1 cellular context compared by ENCODE assay signal in the genomic region with DNA sequence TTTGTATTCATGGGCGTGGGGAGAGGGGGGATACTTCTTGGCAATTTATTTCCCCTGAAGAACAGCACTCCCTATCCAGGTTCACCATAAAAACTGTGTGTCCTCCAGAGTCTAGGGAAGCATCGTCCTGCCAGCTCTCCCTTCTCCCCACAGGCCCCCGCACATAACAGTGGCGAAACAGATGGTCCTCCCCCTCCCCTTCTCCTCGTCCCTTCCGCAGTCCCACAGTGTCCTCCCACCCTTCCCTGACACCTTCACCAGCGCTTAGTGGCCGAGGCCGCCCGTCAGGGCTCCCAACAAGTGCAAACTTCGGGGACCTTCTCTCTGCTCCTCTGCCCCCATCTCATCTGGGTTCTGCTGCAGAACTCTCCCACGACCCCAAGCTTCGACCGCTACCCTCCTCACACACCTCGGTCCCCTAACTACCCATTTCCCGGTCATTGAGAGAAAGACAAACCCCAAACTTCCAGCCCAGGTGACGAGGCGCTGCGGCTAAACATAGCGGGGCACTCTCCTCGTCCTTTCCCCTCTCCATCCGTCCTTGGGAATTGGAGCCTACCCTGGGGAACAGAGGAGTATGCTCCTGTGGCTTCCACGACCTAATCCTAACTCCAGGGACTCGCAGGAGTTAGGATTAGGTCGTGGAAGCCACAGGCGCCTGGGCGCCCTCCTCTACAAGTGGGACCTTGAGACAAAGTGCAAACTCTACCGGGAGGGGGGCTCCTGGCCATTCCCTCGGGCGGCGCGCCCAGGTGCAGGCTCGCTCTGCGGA.
TF ChIP-seq lines count a peak whose summit lies in the region.

No MANE protein-coding gene starts in this region.

TF ChIP-seq in HEK293, 187 proteins besides CTCF, POLR2A, EP300 and RAD21 (continued from another document):
- TF ChIP-seq, protein P1, sequence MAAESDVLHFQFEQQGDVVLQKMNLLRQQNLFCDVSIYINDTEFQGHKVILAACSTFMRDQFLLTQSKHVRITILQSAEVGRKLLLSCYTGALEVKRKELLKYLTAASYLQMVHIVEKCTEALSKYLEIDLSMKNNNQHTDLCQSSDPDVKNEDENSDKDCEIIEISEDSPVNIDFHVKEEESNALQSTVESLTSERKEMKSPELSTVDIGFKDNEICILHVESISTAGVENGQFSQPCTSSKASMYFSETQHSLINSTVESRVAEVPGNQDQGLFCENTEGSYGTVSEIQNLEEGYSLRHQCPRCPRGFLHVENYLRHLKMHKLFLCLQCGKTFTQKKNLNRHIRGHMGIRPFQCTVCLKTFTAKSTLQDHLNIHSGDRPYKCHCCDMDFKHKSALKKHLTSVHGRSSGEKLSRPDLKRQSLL (tag by site-specific recombination; IDR thresholded peaks at IDR 0.05): no peak
- no peak for TF ChIP-seq GLIS1 (tag by site-specific recombination; IDR thresholded peaks at IDR 0.05)
- TF ChIP-seq ZNF701 (tag by site-specific recombination; IDR thresholded peaks at IDR 0.05): no peak
- no peak for TF ChIP-seq ZNF830 (tag by site-specific recombination; IDR thresholded peaks at IDR 0.05; ENCODE audit: low read depth)
- no peak for TF ChIP-seq ZNF629 (tag by site-specific recombination; IDR thresholded peaks at IDR 0.05)
- TF ChIP-seq ZNF670 (tag by site-specific recombination; IDR thresholded peaks at IDR 0.05; ENCODE audit: low read depth): no peak
- TF ChIP-seq, protein P2, sequence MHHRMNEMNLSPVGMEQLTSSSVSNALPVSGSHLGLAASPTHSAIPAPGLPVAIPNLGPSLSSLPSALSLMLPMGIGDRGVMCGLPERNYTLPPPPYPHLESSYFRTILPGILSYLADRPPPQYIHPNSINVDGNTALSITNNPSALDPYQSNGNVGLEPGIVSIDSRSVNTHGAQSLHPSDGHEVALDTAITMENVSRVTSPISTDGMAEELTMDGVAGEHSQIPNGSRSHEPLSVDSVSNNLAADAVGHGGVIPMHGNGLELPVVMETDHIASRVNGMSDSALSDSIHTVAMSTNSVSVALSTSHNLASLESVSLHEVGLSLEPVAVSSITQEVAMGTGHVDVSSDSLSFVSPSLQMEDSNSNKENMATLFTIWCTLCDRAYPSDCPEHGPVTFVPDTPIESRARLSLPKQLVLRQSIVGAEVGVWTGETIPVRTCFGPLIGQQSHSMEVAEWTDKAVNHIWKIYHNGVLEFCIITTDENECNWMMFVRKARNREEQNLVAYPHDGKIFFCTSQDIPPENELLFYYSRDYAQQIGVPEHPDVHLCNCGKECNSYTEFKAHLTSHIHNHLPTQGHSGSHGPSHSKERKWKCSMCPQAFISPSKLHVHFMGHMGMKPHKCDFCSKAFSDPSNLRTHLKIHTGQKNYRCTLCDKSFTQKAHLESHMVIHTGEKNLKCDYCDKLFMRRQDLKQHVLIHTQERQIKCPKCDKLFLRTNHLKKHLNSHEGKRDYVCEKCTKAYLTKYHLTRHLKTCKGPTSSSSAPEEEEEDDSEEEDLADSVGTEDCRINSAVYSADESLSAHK (tag by site-specific recombination; IDR thresholded peaks at IDR 0.05): no peak
- TF ChIP-seq ZNF366 (tag by site-specific recombination; conservative IDR thresholded peaks at IDR 0.05): peak; percentile 30
- TF ChIP-seq ZNF350 (tag by site-specific recombination; IDR thresholded peaks at IDR 0.05): no peak
- TF ChIP-seq TCF7L2 (IDR thresholded peaks at IDR 0.05; ENCODE audit: borderline replicate concordance, low read depth, low read length): no peak
- TF ChIP-seq ZFP41 (tag by site-specific recombination; IDR thresholded peaks at IDR 0.05; ENCODE audit: borderline replicate concordance): no peak
- TF ChIP-seq ZNF302 (tag by site-specific recombination; IDR thresholded peaks at IDR 0.05; ENCODE audit: low read depth): no peak
- TF ChIP-seq, protein P3, sequence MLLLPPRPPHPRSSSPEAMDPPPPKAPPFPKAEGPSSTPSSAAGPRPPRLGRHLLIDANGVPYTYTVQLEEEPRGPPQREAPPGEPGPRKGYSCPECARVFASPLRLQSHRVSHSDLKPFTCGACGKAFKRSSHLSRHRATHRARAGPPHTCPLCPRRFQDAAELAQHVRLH (tag by site-specific recombination; IDR thresholded peaks at IDR 0.05): no peak
- TF ChIP-seq ZNF423 (tag by site-specific recombination; IDR thresholded peaks at IDR 0.05): no peak
- TF ChIP-seq, protein P4, sequence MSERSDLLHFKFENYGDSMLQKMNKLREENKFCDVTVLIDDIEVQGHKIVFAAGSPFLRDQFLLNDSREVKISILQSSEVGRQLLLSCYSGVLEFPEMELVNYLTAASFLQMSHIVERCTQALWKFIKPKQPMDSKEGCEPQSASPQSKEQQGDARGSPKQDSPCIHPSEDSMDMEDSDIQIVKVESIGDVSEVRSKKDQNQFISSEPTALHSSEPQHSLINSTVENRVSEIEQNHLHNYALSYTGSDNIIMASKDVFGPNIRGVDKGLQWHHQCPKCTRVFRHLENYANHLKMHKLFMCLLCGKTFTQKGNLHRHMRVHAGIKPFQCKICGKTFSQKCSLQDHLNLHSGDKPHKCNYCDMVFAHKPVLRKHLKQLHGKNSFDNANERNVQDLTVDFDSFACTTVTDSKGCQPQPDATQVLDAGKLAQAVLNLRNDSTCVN (tag by site-specific recombination; optimal IDR thresholded peaks at IDR 0.05): no peak
- TF ChIP-seq ZBTB17 (tag by site-specific recombination; IDR thresholded peaks at IDR 0.05): no peak
- TF ChIP-seq ZNF76 (tag by site-specific recombination; IDR thresholded peaks at IDR 0.05; ENCODE audit: borderline replicate concordance, low read depth): no peak
- TF ChIP-seq ZNF529 (tag by site-specific recombination; IDR thresholded peaks at IDR 0.05; ENCODE audit: insufficient replicate concordance): no peak
- peak; percentile 67 for TF ChIP-seq ZNF600 (tag by site-specific recombination; IDR thresholded peaks at IDR 0.05)
- no peak for TF ChIP-seq ZNF433 (tag by site-specific recombination; IDR thresholded peaks at IDR 0.05; ENCODE audit: low read depth)
- TF ChIP-seq, protein P5, sequence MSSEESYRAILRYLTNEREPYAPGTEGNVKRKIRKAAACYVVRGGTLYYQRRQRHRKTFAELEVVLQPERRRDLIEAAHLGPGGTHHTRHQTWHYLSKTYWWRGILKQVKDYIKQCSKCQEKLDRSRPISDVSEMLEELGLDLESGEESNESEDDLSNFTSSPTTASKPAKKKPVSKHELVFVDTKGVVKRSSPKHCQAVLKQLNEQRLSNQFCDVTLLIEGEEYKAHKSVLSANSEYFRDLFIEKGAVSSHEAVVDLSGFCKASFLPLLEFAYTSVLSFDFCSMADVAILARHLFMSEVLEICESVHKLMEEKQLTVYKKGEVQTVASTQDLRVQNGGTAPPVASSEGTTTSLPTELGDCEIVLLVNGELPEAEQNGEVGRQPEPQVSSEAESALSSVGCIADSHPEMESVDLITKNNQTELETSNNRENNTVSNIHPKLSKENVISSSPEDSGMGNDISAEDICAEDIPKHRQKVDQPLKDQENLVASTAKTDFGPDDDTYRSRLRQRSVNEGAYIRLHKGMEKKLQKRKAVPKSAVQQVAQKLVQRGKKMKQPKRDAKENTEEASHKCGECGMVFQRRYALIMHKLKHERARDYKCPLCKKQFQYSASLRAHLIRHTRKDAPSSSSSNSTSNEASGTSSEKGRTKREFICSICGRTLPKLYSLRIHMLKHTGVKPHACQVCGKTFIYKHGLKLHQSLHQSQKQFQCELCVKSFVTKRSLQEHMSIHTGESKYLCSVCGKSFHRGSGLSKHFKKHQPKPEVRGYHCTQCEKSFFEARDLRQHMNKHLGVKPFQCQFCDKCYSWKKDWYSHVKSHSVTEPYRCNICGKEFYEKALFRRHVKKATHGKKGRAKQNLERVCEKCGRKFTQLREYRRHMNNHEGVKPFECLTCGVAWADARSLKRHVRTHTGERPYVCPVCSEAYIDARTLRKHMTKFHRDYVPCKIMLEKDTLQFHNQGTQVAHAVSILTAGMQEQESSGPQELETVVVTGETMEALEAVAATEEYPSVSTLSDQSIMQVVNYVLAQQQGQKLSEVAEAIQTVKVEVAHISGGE (tag by site-specific recombination; conservative IDR thresholded peaks at IDR 0.05; ENCODE audit: low read depth): no peak
- TF ChIP-seq ZNF426 (tag by site-specific recombination; IDR thresholded peaks at IDR 0.05): no peak
- 0 out of 2 replicates have a peak, but pooled peaks have one; percentile 39 for TF ChIP-seq ZNF777 (tag by site-specific recombination; IDR thresholded peaks at IDR 0.05; ENCODE audit: borderline replicate concordance)
- no peak for TF ChIP-seq ZNF311 (tag by site-specific recombination; IDR thresholded peaks at IDR 0.05; ENCODE audit: borderline replicate concordance)
- TF ChIP-seq, protein P6, sequence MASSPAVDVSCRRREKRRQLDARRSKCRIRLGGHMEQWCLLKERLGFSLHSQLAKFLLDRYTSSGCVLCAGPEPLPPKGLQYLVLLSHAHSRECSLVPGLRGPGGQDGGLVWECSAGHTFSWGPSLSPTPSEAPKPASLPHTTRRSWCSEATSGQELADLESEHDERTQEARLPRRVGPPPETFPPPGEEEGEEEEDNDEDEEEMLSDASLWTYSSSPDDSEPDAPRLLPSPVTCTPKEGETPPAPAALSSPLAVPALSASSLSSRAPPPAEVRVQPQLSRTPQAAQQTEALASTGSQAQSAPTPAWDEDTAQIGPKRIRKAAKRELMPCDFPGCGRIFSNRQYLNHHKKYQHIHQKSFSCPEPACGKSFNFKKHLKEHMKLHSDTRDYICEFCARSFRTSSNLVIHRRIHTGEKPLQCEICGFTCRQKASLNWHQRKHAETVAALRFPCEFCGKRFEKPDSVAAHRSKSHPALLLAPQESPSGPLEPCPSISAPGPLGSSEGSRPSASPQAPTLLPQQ (tag by site-specific recombination; IDR thresholded peaks at IDR 0.05): no peak
- TF ChIP-seq, protein P7, sequence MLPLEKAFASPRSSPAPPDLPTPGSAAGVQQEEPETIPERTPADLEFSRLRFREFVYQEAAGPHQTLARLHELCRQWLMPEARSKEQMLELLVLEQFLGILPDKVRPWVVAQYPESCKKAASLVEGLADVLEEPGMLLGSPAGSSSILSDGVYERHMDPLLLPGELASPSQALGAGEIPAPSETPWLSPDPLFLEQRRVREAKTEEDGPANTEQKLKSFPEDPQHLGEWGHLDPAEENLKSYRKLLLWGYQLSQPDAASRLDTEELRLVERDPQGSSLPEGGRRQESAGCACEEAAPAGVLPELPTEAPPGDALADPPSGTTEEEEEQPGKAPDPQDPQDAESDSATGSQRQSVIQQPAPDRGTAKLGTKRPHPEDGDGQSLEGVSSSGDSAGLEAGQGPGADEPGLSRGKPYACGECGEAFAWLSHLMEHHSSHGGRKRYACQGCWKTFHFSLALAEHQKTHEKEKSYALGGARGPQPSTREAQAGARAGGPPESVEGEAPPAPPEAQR (tag by site-specific recombination; IDR thresholded peaks at IDR 0.05): no peak
- TF ChIP-seq, protein P8, sequence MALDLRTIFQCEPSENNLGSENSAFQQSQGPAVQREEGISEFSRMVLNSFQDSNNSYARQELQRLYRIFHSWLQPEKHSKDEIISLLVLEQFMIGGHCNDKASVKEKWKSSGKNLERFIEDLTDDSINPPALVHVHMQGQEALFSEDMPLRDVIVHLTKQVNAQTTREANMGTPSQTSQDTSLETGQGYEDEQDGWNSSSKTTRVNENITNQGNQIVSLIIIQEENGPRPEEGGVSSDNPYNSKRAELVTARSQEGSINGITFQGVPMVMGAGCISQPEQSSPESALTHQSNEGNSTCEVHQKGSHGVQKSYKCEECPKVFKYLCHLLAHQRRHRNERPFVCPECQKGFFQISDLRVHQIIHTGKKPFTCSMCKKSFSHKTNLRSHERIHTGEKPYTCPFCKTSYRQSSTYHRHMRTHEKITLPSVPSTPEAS (tag by site-specific recombination; IDR thresholded peaks at IDR 0.05): no peak
- no peak for TF ChIP-seq ZNF132 (tag by site-specific recombination; IDR thresholded peaks at IDR 0.05; ENCODE audit: borderline replicate concordance)
- TF ChIP-seq ZSCAN23 (tag by site-specific recombination; IDR thresholded peaks at IDR 0.05): no peak
- TF ChIP-seq ZNF391 (tag by site-specific recombination; IDR thresholded peaks at IDR 0.05; ENCODE audit: borderline replicate concordance, low read depth): no peak
- no peak for TF ChIP-seq HOXC10 (CRISPR knock-in tag; IDR thresholded peaks at IDR 0.05)
- no peak for TF ChIP-seq ZNF571 (tag by site-specific recombination; IDR thresholded peaks at IDR 0.05)
- TF ChIP-seq, protein P9, sequence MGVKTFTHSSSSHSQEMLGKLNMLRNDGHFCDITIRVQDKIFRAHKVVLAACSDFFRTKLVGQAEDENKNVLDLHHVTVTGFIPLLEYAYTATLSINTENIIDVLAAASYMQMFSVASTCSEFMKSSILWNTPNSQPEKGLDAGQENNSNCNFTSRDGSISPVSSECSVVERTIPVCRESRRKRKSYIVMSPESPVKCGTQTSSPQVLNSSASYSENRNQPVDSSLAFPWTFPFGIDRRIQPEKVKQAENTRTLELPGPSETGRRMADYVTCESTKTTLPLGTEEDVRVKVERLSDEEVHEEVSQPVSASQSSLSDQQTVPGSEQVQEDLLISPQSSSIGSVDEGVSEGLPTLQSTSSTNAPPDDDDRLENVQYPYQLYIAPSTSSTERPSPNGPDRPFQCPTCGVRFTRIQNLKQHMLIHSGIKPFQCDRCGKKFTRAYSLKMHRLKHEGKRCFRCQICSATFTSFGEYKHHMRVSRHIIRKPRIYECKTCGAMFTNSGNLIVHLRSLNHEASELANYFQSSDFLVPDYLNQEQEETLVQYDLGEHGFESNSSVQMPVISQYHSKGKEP (tag by site-specific recombination; IDR thresholded peaks at IDR 0.05): no peak
- no peak for TF ChIP-seq ZNF776 (tag by site-specific recombination; IDR thresholded peaks at IDR 0.05; ENCODE audit: borderline replicate concordance)
- TF ChIP-seq ZNF214 (tag by site-specific recombination; IDR thresholded peaks at IDR 0.05; ENCODE audit: borderline replicate concordance): no peak
- peak; percentile 54 for TF ChIP-seq ZBTB48 (tag by site-specific recombination; IDR thresholded peaks at IDR 0.05)
- TF ChIP-seq EGR2 (tag by site-specific recombination; IDR thresholded peaks at IDR 0.05; ENCODE audit: low read depth): peak; percentile 47; the same call in 1 of the 2 replicates
- TF ChIP-seq ZNF335 (tag by site-specific recombination; conservative IDR thresholded peaks at IDR 0.05): peak; percentile 81
